Comparison of ENCODE assay signal across 23 cellular contexts in genomic region chr4:25487155-25487554, GRCh38.
"Had no signal": no experiment of that assay in that cellular context is flagged by ENCODE, and none has a peak within 500 bp of the region (broad histone marks: within the 10 kb centered on the region; RNA-seq: fewer than 3 reads in every experiment).

No MANE protein-coding gene starts in this region.

- H3K36me3 ChIP-seq: colonic mucosa, esophagus muscularis mucosa, gastroesophageal sphincter, heart left ventricle, left lung, lower lobe of right lung had no signal

- H3K27ac ChIP-seq: colonic mucosa, dorsolateral prefrontal cortex, esophagus muscularis mucosa, foreskin keratinocyte, gastroesophageal sphincter, heart left ventricle, hepatocyte, left lung, lower lobe of right lung had no signal

- FAIRE-seq: endothelial cell of umbilical vein, frontal cortex, keratinocyte had no signal

- DNase-seq: colonic mucosa; cortex of kidney; dorsolateral prefrontal cortex; effector CD4-positive, alpha-beta T cell; effector memory CD4-positive, alpha-beta T cell; foreskin keratinocyte; heart left ventricle; hypothalamus; immature natural killer cell; left cardiac atrium; left lung; left ventricle myocardium superior; lower lobe of right lung; mesenchymal stem cell; mucosa of descending colon; naive B cell; naive thymus-derived CD8-positive, alpha-beta T cell had no signal

- H3K27me3 ChIP-seq: colonic mucosa, dorsolateral prefrontal cortex, esophagus muscularis mucosa, foreskin keratinocyte, gastroesophageal sphincter, heart left ventricle, hepatocyte, left lung had no signal

- H3K9me3 ChIP-seq: colonic mucosa, lower lobe of right lung had no signal

- H3K4me1 ChIP-seq: colonic mucosa, esophagus muscularis mucosa, foreskin keratinocyte, gastroesophageal sphincter, heart left ventricle, left lung, lower lobe of right lung had no signal

- ATAC-seq: foreskin keratinocyte; gastroesophageal sphincter; heart left ventricle; left cardiac atrium; left lung; left ventricle myocardium superior; lower lobe of right lung; mucosa of descending colon; naive thymus-derived CD8-positive, alpha-beta T cell had no signal

- H3K4me3 ChIP-seq: colonic mucosa, dorsolateral prefrontal cortex, esophagus muscularis mucosa, gastroesophageal sphincter, heart left ventricle, hepatocyte, left lung, lower lobe of right lung, mucosa of descending colon had no signal
